In genomic region chr4:26912810-26913209, GRCh38 we compare ENCODE assay signal across 12 cellular contexts. TPM values are rescaled to one million over a fixed set of nuclear protein-coding genes. Genes with fewer than 3 reads are reported as not detected.
DNase-seq lines count a peak whose midpoint lies in the region; ATAC-seq and TF ChIP-seq lines count a peak whose summit lies in the region.
"Had no signal": no experiment of that assay in that cellular context is flagged by ENCODE, and none has a peak within 500 bp of the region (broad histone marks: within the 10 kb centered on the region; RNA-seq: fewer than 3 reads in every experiment).

No MANE protein-coding gene starts in this region.

- DNase-seq in iris pigment epithelial cell (ENCODE audit: low read depth) = peak; percentile 6
- DNase-seq in tibial nerve (ENCODE audit: low spot score in 2 of 2) = no peak
- no peak for DNase-seq in SW480 (ENCODE audit: low spot score)
- DNase-seq in stimulated activated CD4-positive, alpha-beta T cell treated with anti-CD3 and anti-CD28 coated beads, Interleukin-1b, Interleukin-23, amount 100 ng/mL, for 48 hours = no peak
- DNase-seq in stimulated activated CD4-positive, alpha-beta T cell treated with anti-CD3 and anti-CD28 coated beads, Interleukin-4, amount 100 ng/mL, for 1 hour = no peak
- DNase-seq: aorta, MV-4-11, NCI-H748 treated with DMSO at 0.1 percent for 48 hours had no signal

- H3K27me3 ChIP-seq in BLaER1 (no peaks in the 10 kb centered on the region), tibial nerve (no peaks in the 10 kb centered on the region)

- ATAC-seq in GM19035 (IDR thresholded peaks at IDR 0.05; ENCODE audit: unreplicated experiment) = peak; percentile 58
- peak; percentile 52 for ATAC-seq in HG03520 (IDR thresholded peaks at IDR 0.05; ENCODE audit: unreplicated experiment)
- ATAC-seq: sciatic nerve had no signal

- peak overlapping the region; percentile 29; the same call in 1 of the 2 replicates for H3K4me2 ChIP-seq in BLaER1

- no peak overlapping the region for H3K9ac ChIP-seq in BLaER1

- H4K20me1 ChIP-seq in BLaER1 = peaks cover 94% of the 10 kb centered on the region

- no peak for TF ChIP-seq CTCF in tibial nerve (IDR thresholded peaks at IDR 0.05)

- TF ChIP-seq EP300 in tibial nerve (IDR thresholded peaks at IDR 0.05) = no peak

- no peak overlapping the region for H3K4me3 ChIP-seq in BLaER1
- no peak overlapping the region for H3K4me3 ChIP-seq in tibial nerve

- no peak overlapping the region for H3K27ac ChIP-seq in BLaER1
- H3K27ac ChIP-seq in tibial nerve = no peak overlapping the region

- WGBS in tibial nerve, 2 donors = 86 to 95% methylated on average over 3 of the region's 3 CpGs

- H3K9me3 ChIP-seq in BLaER1 = peaks cover 7% of the 10 kb centered on the region; the same call in 1 of the 2 replicates
- no peaks in the 10 kb centered on the region for H3K9me3 ChIP-seq in tibial nerve

- H3K36me3 ChIP-seq in BLaER1 = peaks cover 10% of the 10 kb centered on the region; the same call in 1 of the 2 replicates
- no peaks in the 10 kb centered on the region for H3K36me3 ChIP-seq in tibial nerve

- no peak for TF ChIP-seq POLR2A in tibial nerve (IDR thresholded peaks at IDR 0.05)

- H3K4me1 ChIP-seq in BLaER1 (peaks cover 46% of the 10 kb centered on the region), tibial nerve (peaks cover 0 to 30% (median 7%) of the 10 kb centered on the region in 4 donors)

RNA-seq across cellular contexts. Expression of gene STIM2, which starts 52.2 kb away (rescaled TPM):
- total RNA-seq in tibial nerve = 10 to 100 TPM; 20.1 to 26.2 (median 21.8) TPM
